11 cellular contexts compared by ENCODE assay signal in genomic region chr1:183090386-183091006, GRCh38.
DNase-seq lines count a peak whose midpoint lies in the region; ATAC-seq and TF ChIP-seq lines count a peak whose summit lies in the region.
"Had no signal": no experiment of that assay in that cellular context is flagged by ENCODE, and none has a peak within 500 bp of the region (broad histone marks: within the 10 kb centered on the region; RNA-seq: fewer than 3 reads in every experiment).

No MANE protein-coding gene starts in this region.

- H3K4me3 Mint-ChIP-seq in immature natural killer cell: no peak overlapping the region
- H3K4me3 Mint-ChIP-seq: CD4-positive, alpha-beta T cell had no signal

- H3K9me3 Mint-ChIP-seq in immature natural killer cell: no peaks in the 10 kb centered on the region
- H3K9me3 Mint-ChIP-seq: CD4-positive, alpha-beta T cell had no signal

- peaks cover 19% of the 10 kb centered on the region for H3K4me1 ChIP-seq in ovary (ENCODE audit: insufficient read depth)

- intact Hi-C loops in ovary (cut with DNase I): loop anchor here in 2 of 4 donors (10.0 kb wide), 1 partner anchor 66 kb away; the partner anchor contains the start of gene LAMC1 (in 2 of the 2)

- H3K27ac Mint-ChIP-seq in immature natural killer cell: no peak overlapping the region
- H3K27ac Mint-ChIP-seq: CD4-positive, alpha-beta T cell had no signal

- H3K27me3 Mint-ChIP-seq in immature natural killer cell (ENCODE audit: low read depth in 3 of 3): peaks cover 0 to 2% (median 0%) of the 10 kb centered on the region in 3 donors

- no peak overlapping the region for H3K27ac ChIP-seq in ovary

- no peaks in the 10 kb centered on the region for H3K27me3 ChIP-seq in ovary

- no peak for TF ChIP-seq EP300 in ovary (IDR thresholded peaks at IDR 0.05)

- no peaks in the 10 kb centered on the region for H3K36me3 Mint-ChIP-seq in immature natural killer cell

- TF ChIP-seq POLR2A in ovary (IDR thresholded peaks at IDR 0.05): no peak

- WGBS in ovary, 3 donors: 28 to 43% (median 33%) methylated on average over 5 of the region's 5 CpGs

- H3K9me3 ChIP-seq in ovary: no peaks in the 10 kb centered on the region

- ATAC-seq in HG03159 (IDR thresholded peaks at IDR 0.05; ENCODE audit: unreplicated experiment) (no peak), GM21576 (IDR thresholded peaks at IDR 0.05; ENCODE audit: unreplicated experiment) (no peak)
- ATAC-seq: Panc1 had no signal

- no peaks in the 10 kb centered on the region for H3K4me1 Mint-ChIP-seq in immature natural killer cell

- H3K36me3 ChIP-seq in ovary: no peaks in the 10 kb centered on the region

- H3K4me3 ChIP-seq in foreskin fibroblast (ENCODE audit: low read depth in 1 of 2, low read length in 2 of 2): no peak overlapping the region
- no peak overlapping the region for H3K4me3 ChIP-seq in ovary

- DNase-seq in AG20443 (ENCODE audit: low spot score) (peak; percentile 40), NCI-H446 (lab: John Stamatoyannopoulos, UW) (peak; percentile 72 to 86), foreskin fibroblast (peak; percentile 69 to 85), ovary (peak in 3 of 5 donors; percentile 27 to 50 (median 37)), immature natural killer cell (no peak)
- no peak for DNase-seq in NK-92 treated with Interleukin-12 subunit alpha and Interleukin-12 subunit beta, amount 100 ng/mL, for 24 hours (lab: John Stamatoyannopoulos, UW)
- DNase-seq: activated CD4-positive, alpha-beta T cell treated with anti-CD3 and anti-CD28 coated beads, Interleukin-2, amount 50 U/mL, for 48 hours; CD4-positive, alpha-beta T cell had no signal

- TF ChIP-seq CTCF in foreskin fibroblast (IDR thresholded peaks at IDR 0.05; ENCODE audit: low read depth, low read length) (no peak), ovary (IDR thresholded peaks at IDR 0.05) (no peak)

Comparison
In these comparisons a context has a peak if more than half of its experiments do, and no peak if none do; other contexts are left out.
1. DNase-seq: peak in AG20443 (single experiment), NCI-H446 (2 of 2), foreskin fibroblast (2 of 2) and ovary (3 of 5); none in immature natural killer cell (0 of 3) and NK-92 treated with Interleukin-12 subunit alpha and Interleukin-12 subunit beta, amount 100 ng/mL, for 24 hours (single experiment).